Comparison of ENCODE assay signal across 7 cellular contexts in the genomic region with DNA sequence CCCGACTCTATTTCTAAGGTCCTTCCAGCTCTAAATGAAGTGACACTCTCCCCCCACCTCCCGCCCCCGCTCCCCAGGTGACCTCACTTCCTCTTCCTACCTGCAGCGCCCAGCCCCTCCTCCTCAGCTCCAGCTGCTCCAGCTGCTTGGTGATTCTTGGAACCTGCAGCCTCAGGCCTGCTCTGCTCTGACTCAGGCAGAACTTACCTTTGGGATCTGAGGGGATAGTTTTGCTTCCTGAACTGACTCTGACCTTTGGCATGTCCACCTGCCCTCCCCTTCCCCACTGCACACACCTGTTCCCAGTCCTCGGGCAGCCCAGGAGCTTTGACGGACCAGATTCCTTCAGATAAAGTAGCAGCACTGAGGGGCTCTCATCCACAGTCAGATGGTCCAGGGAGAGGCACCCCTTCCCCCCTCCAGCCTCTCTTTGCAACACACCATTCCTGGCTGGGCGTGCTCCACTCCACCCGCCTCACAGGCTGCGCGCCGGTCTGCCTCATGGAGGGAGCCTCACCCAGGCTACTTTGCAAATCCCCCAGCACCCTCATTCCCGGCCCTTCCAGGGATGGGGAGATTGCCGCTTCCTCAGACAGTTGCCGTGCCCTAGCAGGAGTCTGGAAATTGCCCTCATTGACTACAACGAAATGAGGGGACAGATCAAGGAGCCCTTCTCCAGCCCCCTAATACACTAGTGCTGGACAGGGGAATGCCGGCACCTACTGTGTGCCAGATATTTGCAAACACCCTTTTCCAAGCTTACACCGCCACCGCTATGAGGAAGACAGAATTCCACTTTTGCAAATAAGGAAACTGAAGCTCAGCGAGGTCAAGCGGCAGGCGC. TPM values are rescaled to one million over a fixed set of nuclear protein-coding genes. Genes with fewer than 3 reads are reported as not detected.
A peak's percentile ranks its signal among the peaks of the same experiment; 100 is the strongest.
DNase-seq lines count a peak whose midpoint lies in the region; ATAC-seq and TF ChIP-seq lines count a peak whose summit lies in the region.

No MANE protein-coding gene starts in this region.

- H3K4me3 Mint-ChIP-seq in activated T-cell treated with anti-CD3 and anti-CD28 coated beads, Interleukin-2, amount 50 U/mL, for 4 hours = peak overlapping the region; percentile 87

- no peak overlapping the region for H2BK12ac ChIP-seq in trophoblast cell (ENCODE audit: low read length)

- no peaks in the 10 kb centered on the region for H3K9me3 Mint-ChIP-seq in activated T-cell treated with anti-CD3 and anti-CD28 coated beads, Interleukin-2, amount 50 U/mL, for 4 hours

- no peaks in the 10 kb centered on the region for H3K27me3 ChIP-seq in trophoblast cell (ENCODE audit: insufficient read depth, low read length)

- H3K36me3 Mint-ChIP-seq in activated T-cell treated with anti-CD3 and anti-CD28 coated beads, Interleukin-2, amount 50 U/mL, for 4 hours (ENCODE audit: insufficient read depth) = no peaks in the 10 kb centered on the region

- H3K79me1 ChIP-seq in trophoblast cell (ENCODE audit: low read length) = peaks cover 20% of the 10 kb centered on the region

- no peak overlapping the region for H3K18ac ChIP-seq in trophoblast cell (ENCODE audit: low read length)

- no peak overlapping the region for H3K9ac ChIP-seq in trophoblast cell (ENCODE audit: low read length)

- no peak overlapping the region for H4K12ac ChIP-seq in trophoblast cell (ENCODE audit: low read depth, low read length)

- H3K4me2 ChIP-seq in trophoblast cell (ENCODE audit: low read length) = peak overlapping the region; percentile 69

- in situ Hi-C loops in GM13976 (cut with MboI; ENCODE audit: low sequenced_read_pairs, unreplicated experiment) = loop anchor here (5.0 to 10.0 kb wide), 2 partner anchors 69 to 106 kb away; no protein-coding TSS in a partner anchor

- no peak overlapping the region for H2AK5ac ChIP-seq in trophoblast cell (ENCODE audit: low read length)

- H4K8ac ChIP-seq in trophoblast cell (ENCODE audit: low read depth, low read length) = peak overlapping the region; percentile 88

- H3K4me3 ChIP-seq in fibroblast of villous mesenchyme (ENCODE audit: low read depth, low read length) (peak overlapping the region; percentile 98), trophoblast cell (ENCODE audit: low read depth, low read length) (peak overlapping the region; percentile 50)

- H3K23ac ChIP-seq in trophoblast cell (ENCODE audit: low read length) = no peak overlapping the region

- peaks cover under 1 to 3% of the 10 kb centered on the region in 2 experiments for H3K36me3 ChIP-seq in trophoblast cell (ENCODE audit: control insufficient read depth in 1 of 2, insufficient read depth in 2 of 2, low read length in 2 of 2)

- DNase-seq in GM13976 (ENCODE audit: low spot score) (peak; percentile 76), NCI-H2029 (lab: John Stamatoyannopoulos, UW) (peak; percentile 74), fibroblast of villous mesenchyme (ENCODE audit: low read depth) (peak; percentile 55), trophoblast cell (peak; percentile 96 to 99), NCI-H1694 (lab: John Stamatoyannopoulos, UW) (no peak), cerebellar nuclear complex (lab: John Stamatoyannopoulos, UW) (no peak)
- DNase-seq in activated T-cell treated with anti-CD3 and anti-CD28 coated beads, Interleukin-2, amount 50 U/mL, for 4 hours = peak; percentile 58

- H2BK120ac ChIP-seq in trophoblast cell (ENCODE audit: insufficient read depth, low read length, poor library complexity) = no peak overlapping the region

- H3K4me1 Mint-ChIP-seq in activated T-cell treated with anti-CD3 and anti-CD28 coated beads, Interleukin-2, amount 50 U/mL, for 4 hours (ENCODE audit: low read depth) = peaks cover 45% of the 10 kb centered on the region

- no peaks in the 10 kb centered on the region for H3K9me3 ChIP-seq in trophoblast cell (ENCODE audit: insufficient read depth, low read depth, low read length)

- TF ChIP-seq CTCF in GM13976 (IDR thresholded peaks at IDR 0.05; ENCODE audit: borderline replicate concordance, control extremely low read depth, extremely low read depth, insufficient read depth, missing control alignments) (no peak), fibroblast of villous mesenchyme (IDR thresholded peaks at IDR 0.05; ENCODE audit: insufficient read depth, low read depth, low read length) (no peak)

- H2BK5ac ChIP-seq in trophoblast cell (ENCODE audit: low read depth, low read length, poor library complexity) = no peak overlapping the region

- peaks cover 14% of the 10 kb centered on the region for H3K79me2 ChIP-seq in trophoblast cell (ENCODE audit: control insufficient read depth, insufficient read depth, low read length, poor library complexity)

- no peak overlapping the region for H4K91ac ChIP-seq in trophoblast cell (ENCODE audit: low read depth, low read length)

- no peaks in the 10 kb centered on the region for H3K27me3 Mint-ChIP-seq in activated T-cell treated with anti-CD3 and anti-CD28 coated beads, Interleukin-2, amount 50 U/mL, for 4 hours (ENCODE audit: low read depth)

- peak overlapping the region; percentile 19 for H3K14ac ChIP-seq in trophoblast cell (ENCODE audit: low read length)

- H3K27ac ChIP-seq in trophoblast cell (ENCODE audit: low read depth, low read length) = peak overlapping the region; percentile 21

- ATAC-seq in activated T-cell treated with anti-CD3 and anti-CD28 coated beads, Interleukin-2, amount 50 U/mL, for 4 hours = no peak

- WGBS in trophoblast cell (ENCODE audit: extremely low coverage, insufficient coverage, insufficient read length) = no CpG with 5 or more reads among the region's 21 CpGs

- peak overlapping the region; percentile 16 for H3K4ac ChIP-seq in trophoblast cell (ENCODE audit: low read depth, low read length)

- peaks cover 18 to 23% of the 10 kb centered on the region in 2 experiments for H3K4me1 ChIP-seq in trophoblast cell (ENCODE audit: control insufficient read depth in 1 of 2, insufficient read depth in 2 of 2, low read length in 2 of 2)

- peak overlapping the region; percentile 75 for H2AFZ ChIP-seq in trophoblast cell (ENCODE audit: insufficient read depth, low read length, poor library complexity)

RNA-seq across cellular contexts. Expression of a gene that starts 0.7 kb away (rescaled TPM):
- total RNA-seq in activated T-cell treated with anti-CD3 and anti-CD28 coated beads, Interleukin-2, amount 50 U/mL, for 4 hours = 10 to 100 TPM; 49.9 to 68.7 (median 62.0) TPM
- 8.1 and 9.1 TPM in 2 replicates for total RNA-seq in fibroblast of villous mesenchyme
- 9.6 and 9.8 TPM in 2 replicates for polyA plus RNA-seq in trophoblast cell (2013)

RNA-seq across cellular contexts. Expression of a gene that starts 57.1 kb away (rescaled TPM):
- not detected for total RNA-seq in activated T-cell treated with anti-CD3 and anti-CD28 coated beads, Interleukin-2, amount 50 U/mL, for 4 hours
- total RNA-seq in fibroblast of villous mesenchyme = not detected in 2 replicates
- 0.03 and 0.06 TPM in 2 replicates for polyA plus RNA-seq in trophoblast cell (2013)

Comparison
In these comparisons a context has a peak if more than half of its experiments do, and no peak if none do; other contexts are left out.
1. DNase-seq: peak in GM13976 (single experiment), NCI-H2029 (single experiment), activated T-cell treated with anti-CD3 and anti-CD28 coated beads, Interleukin-2, amount 50 U/mL, for 4 hours (single experiment), fibroblast of villous mesenchyme (single experiment) and trophoblast cell (2 of 2); none in NCI-H1694 (single experiment) and cerebellar nuclear complex (0 of 2).